In genomic region chr16:2911580-2912329, GRCh38 we compare ENCODE assay signal across 8 cellular contexts. TPM values are rescaled to one million over a fixed set of nuclear protein-coding genes. Genes with fewer than 3 reads are reported as not detected.
DNase-seq lines count a peak whose midpoint lies in the region; ATAC-seq and TF ChIP-seq lines count a peak whose summit lies in the region.

Gene FLYWCH1, plus strand, starts transcription at chr16:2911931. Its CDS starts 17,755 bp downstream, at chr16:2929686.

- H2AFZ ChIP-seq in parathyroid adenoma, result peak within 1 kb of the TSS; percentile 84

- H3K36me3 ChIP-seq in adipocyte (ENCODE audit: control insufficient read depth, insufficient read depth, low read length, severe bottlenecking) (peaks cover 15% of the 10 kb centered on the region), parathyroid adenoma (ENCODE audit: control insufficient read depth, insufficient read depth, low read length) (no peaks in the 10 kb centered on the region), tibial artery (peaks cover 19 to 27% (median 19%) of the 10 kb centered on the region in 3 donors)

- peak within 1 kb of the TSS; percentile 78 for H3K27ac ChIP-seq in parathyroid adenoma
- peak within 1 kb of the TSS; percentile 92 to 97 for H3K27ac ChIP-seq in tibial artery

- H3K9ac ChIP-seq in adipocyte (ENCODE audit: low read length) (peak within 1 kb of the TSS; percentile 95), parathyroid adenoma (no peak within 1 kb of the TSS)

- H3K27me3 ChIP-seq in adipocyte (replicated peaks; ENCODE audit: control insufficient read depth, insufficient read depth, low read length), result no peaks in the 10 kb centered on the region
- no peaks in the 10 kb centered on the region for H3K27me3 ChIP-seq in parathyroid adenoma (ENCODE audit: control insufficient read depth, insufficient read depth, low read length)
- no peaks in the 10 kb centered on the region for H3K27me3 ChIP-seq in tibial artery

- ATAC-seq in HG02852 (IDR thresholded peaks at IDR 0.05; ENCODE audit: unreplicated experiment) (peak; percentile 89), Right ventricle myocardium superior (ENCODE audit: poor library complexity) (peak; percentile 99)

- intact Hi-C loops in Right ventricle myocardium superior (cut with DNase I) (no loop called here), tibial artery (cut with DNase I; ENCODE audit: low total_unique reads) (no loop called here)

- in situ Hi-C loops in GM13976 (cut with MboI; ENCODE audit: low sequenced_read_pairs, unreplicated experiment), result no loop called here

- no peaks in the 10 kb centered on the region for H3K79me2 ChIP-seq in parathyroid adenoma

- peak; percentile 97 for DNase-seq in GM13976 (ENCODE audit: low spot score)
- DNase-seq in NCI-H1436 treated with DMSO at 0.1 percent for 48 hours (lab: John Stamatoyannopoulos, UW), result peak; percentile 79
- DNase-seq in T follicular helper cell (ENCODE audit: low read depth), result peak; percentile 95
- DNase-seq in adipocyte (ENCODE audit: low read depth), result peak; percentile 100
- DNase-seq in Right ventricle myocardium superior, result peak; percentile 100
- peak; percentile 98 to 99 for DNase-seq in tibial artery

- TF ChIP-seq CTCF in GM13976 (IDR thresholded peaks at IDR 0.05; ENCODE audit: borderline replicate concordance, control extremely low read depth, extremely low read depth, insufficient read depth, missing control alignments) (no peak), parathyroid adenoma (IDR thresholded peaks at IDR 0.05) (no peak), tibial artery (IDR thresholded peaks at IDR 0.05) (peak in 1 of 2 experiments; percentile 6)

- H3K4me2 ChIP-seq in parathyroid adenoma (ENCODE audit: low read length), result peak within 1 kb of the TSS; percentile 83

- H3K4me3 ChIP-seq in adipocyte (ENCODE audit: low read length) (peak within 1 kb of the TSS; percentile 96), parathyroid adenoma (ENCODE audit: low read depth, low read length) (peak within 1 kb of the TSS; percentile 87), tibial artery (peak within 1 kb of the TSS; percentile 93 to 97)

- no peaks in the 10 kb centered on the region for H3K9me3 ChIP-seq in adipocyte (ENCODE audit: control insufficient read depth, low read length)
- H3K9me3 ChIP-seq in parathyroid adenoma (ENCODE audit: control insufficient read depth, low read length), result no peaks in the 10 kb centered on the region
- H3K9me3 ChIP-seq in tibial artery, result no peaks in the 10 kb centered on the region

- peaks cover 37% of the 10 kb centered on the region for H3K4me1 ChIP-seq in adipocyte (ENCODE audit: control insufficient read depth, insufficient read depth, low read length)
- H3K4me1 ChIP-seq in parathyroid adenoma, result peaks cover 12% of the 10 kb centered on the region
- H3K4me1 ChIP-seq in tibial artery, result peaks cover 0 to 21% (median 15%) of the 10 kb centered on the region in 4 donors

RNA-seq across cellular contexts. Expression of gene FLYWCH1, which starts in this region (rescaled TPM):
- total RNA-seq in Right ventricle myocardium superior, result 36.8 TPM

Comparison
In these comparisons a context has a peak if more than half of its experiments do, and no peak if none do; other contexts are left out.
1. Peak in every context shown above with its lines: DNase-seq, ATAC-seq, H3K4me3 ChIP-seq and H3K27ac ChIP-seq.